1 cellular context compared by ENCODE assay signal in the genomic region with DNA sequence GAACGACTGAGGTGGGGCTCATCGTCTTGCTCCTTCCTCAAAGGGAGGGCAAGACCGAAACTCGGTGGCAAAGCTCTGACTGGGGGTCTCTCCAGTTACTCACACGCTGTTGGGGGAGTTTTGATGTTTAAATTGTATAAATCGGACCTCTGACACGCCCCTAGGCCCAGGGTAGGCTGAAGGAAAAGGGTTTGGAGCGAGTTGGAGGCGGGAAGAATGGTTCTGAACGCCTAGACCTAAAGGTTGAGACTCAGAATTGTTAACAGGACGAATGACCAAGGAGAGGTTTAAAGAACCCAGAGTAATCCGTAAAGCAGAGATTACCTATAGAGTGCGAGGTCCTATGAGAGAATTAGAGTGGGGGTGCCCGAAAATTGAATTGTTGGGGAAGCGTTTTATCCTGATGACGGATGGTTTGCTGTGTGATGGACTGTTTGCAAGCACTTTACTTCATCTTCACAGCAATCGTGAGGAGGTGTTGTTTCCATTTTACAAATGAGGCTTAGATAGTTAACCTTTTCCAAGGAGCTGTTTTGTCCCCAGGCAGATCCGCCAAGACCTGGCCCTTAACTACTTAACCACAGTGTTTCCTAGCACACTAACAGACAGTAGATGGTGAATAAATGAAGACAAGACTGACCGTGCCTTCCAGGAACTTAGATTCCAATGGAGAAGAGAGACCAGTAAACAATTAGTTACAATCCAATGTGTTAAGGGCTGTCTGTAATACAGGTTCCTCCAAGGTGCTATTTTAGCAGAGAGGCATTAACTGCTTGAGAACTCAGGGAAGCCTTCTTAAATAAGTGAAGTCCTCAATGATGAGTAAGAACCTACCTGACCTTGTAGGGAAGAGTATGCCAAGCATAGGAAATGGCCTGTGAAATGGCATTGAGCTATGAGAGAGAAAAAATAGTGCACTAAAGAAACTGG.
A peak's percentile ranks its signal among the peaks of the same experiment; 100 is the strongest.
TF ChIP-seq lines count a peak whose summit lies in the region.

No MANE protein-coding gene starts in this region.

TF ChIP-seq in HepG2, 621 proteins besides CTCF, POLR2A, EP300 and RAD21 (continued from another document):
- TF ChIP-seq, protein P1, sequence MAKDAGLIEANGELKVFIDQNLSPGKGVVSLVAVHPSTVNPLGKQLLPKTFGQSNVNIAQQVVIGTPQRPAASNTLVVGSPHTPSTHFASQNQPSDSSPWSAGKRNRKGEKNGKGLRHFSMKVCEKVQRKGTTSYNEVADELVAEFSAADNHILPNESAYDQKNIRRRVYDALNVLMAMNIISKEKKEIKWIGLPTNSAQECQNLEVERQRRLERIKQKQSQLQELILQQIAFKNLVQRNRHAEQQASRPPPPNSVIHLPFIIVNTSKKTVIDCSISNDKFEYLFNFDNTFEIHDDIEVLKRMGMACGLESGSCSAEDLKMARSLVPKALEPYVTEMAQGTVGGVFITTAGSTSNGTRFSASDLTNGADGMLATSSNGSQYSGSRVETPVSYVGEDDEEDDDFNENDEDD (CRISPR knock-in tag; IDR thresholded peaks at IDR 0.05; ENCODE audit: borderline replicate concordance) = no peak
- peak; percentile 74; the same call in 1 of the 2 replicates for TF ChIP-seq MED13 (CRISPR knock-in tag; IDR thresholded peaks at IDR 0.05)
- TF ChIP-seq ZNF530 (CRISPR knock-in tag; IDR thresholded peaks at IDR 0.05; ENCODE audit: low read depth) = 0 out of 2 replicates have a peak, but pooled peaks have one; percentile 2
- no peak for TF ChIP-seq SYNCRIP (IDR thresholded peaks at IDR 0.05; ENCODE audit: insufficient read depth, low read depth, low read length)
- TF ChIP-seq, protein P2, sequence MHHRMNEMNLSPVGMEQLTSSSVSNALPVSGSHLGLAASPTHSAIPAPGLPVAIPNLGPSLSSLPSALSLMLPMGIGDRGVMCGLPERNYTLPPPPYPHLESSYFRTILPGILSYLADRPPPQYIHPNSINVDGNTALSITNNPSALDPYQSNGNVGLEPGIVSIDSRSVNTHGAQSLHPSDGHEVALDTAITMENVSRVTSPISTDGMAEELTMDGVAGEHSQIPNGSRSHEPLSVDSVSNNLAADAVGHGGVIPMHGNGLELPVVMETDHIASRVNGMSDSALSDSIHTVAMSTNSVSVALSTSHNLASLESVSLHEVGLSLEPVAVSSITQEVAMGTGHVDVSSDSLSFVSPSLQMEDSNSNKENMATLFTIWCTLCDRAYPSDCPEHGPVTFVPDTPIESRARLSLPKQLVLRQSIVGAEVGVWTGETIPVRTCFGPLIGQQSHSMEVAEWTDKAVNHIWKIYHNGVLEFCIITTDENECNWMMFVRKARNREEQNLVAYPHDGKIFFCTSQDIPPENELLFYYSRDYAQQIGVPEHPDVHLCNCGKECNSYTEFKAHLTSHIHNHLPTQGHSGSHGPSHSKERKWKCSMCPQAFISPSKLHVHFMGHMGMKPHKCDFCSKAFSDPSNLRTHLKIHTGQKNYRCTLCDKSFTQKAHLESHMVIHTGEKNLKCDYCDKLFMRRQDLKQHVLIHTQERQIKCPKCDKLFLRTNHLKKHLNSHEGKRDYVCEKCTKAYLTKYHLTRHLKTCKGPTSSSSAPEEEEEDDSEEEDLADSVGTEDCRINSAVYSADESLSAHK (CRISPR knock-in tag; IDR thresholded peaks at IDR 0.05; ENCODE audit: borderline replicate concordance) = no peak
- TF ChIP-seq TEAD2 (CRISPR knock-in tag; IDR thresholded peaks at IDR 0.05) = 0 out of 2 replicates have a peak, but pooled peaks have one; percentile 22
- TF ChIP-seq RFXAP (CRISPR knock-in tag; IDR thresholded peaks at IDR 0.05; ENCODE audit: borderline replicate concordance) = no peak
- TF ChIP-seq ZNF44 (CRISPR knock-in tag; IDR thresholded peaks at IDR 0.05) = no peak
- TF ChIP-seq, protein P3, sequence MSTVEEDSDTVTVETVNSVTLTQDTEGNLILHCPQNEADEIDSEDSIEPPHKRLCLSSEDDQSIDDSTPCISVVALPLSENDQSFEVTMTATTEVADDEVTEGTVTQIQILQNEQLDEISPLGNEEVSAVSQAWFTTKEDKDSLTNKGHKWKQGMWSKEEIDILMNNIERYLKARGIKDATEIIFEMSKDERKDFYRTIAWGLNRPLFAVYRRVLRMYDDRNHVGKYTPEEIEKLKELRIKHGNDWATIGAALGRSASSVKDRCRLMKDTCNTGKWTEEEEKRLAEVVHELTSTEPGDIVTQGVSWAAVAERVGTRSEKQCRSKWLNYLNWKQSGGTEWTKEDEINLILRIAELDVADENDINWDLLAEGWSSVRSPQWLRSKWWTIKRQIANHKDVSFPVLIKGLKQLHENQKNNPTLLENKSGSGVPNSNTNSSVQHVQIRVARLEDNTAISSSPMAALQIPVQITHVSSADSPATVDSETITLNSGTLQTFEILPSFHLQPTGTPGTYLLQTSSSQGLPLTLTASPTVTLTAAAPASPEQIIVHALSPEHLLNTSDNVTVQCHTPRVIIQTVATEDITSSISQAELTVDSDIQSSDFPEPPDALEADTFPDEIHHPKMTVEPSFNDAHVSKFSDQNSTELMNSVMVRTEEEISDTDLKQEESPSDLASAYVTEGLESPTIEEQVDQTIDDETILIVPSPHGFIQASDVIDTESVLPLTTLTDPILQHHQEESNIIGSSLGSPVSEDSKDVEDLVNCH (CRISPR knock-in tag; IDR thresholded peaks at IDR 0.05) = 0 out of 2 replicates have a peak, but pooled peaks have one; percentile 15
- TF ChIP-seq, protein P4, sequence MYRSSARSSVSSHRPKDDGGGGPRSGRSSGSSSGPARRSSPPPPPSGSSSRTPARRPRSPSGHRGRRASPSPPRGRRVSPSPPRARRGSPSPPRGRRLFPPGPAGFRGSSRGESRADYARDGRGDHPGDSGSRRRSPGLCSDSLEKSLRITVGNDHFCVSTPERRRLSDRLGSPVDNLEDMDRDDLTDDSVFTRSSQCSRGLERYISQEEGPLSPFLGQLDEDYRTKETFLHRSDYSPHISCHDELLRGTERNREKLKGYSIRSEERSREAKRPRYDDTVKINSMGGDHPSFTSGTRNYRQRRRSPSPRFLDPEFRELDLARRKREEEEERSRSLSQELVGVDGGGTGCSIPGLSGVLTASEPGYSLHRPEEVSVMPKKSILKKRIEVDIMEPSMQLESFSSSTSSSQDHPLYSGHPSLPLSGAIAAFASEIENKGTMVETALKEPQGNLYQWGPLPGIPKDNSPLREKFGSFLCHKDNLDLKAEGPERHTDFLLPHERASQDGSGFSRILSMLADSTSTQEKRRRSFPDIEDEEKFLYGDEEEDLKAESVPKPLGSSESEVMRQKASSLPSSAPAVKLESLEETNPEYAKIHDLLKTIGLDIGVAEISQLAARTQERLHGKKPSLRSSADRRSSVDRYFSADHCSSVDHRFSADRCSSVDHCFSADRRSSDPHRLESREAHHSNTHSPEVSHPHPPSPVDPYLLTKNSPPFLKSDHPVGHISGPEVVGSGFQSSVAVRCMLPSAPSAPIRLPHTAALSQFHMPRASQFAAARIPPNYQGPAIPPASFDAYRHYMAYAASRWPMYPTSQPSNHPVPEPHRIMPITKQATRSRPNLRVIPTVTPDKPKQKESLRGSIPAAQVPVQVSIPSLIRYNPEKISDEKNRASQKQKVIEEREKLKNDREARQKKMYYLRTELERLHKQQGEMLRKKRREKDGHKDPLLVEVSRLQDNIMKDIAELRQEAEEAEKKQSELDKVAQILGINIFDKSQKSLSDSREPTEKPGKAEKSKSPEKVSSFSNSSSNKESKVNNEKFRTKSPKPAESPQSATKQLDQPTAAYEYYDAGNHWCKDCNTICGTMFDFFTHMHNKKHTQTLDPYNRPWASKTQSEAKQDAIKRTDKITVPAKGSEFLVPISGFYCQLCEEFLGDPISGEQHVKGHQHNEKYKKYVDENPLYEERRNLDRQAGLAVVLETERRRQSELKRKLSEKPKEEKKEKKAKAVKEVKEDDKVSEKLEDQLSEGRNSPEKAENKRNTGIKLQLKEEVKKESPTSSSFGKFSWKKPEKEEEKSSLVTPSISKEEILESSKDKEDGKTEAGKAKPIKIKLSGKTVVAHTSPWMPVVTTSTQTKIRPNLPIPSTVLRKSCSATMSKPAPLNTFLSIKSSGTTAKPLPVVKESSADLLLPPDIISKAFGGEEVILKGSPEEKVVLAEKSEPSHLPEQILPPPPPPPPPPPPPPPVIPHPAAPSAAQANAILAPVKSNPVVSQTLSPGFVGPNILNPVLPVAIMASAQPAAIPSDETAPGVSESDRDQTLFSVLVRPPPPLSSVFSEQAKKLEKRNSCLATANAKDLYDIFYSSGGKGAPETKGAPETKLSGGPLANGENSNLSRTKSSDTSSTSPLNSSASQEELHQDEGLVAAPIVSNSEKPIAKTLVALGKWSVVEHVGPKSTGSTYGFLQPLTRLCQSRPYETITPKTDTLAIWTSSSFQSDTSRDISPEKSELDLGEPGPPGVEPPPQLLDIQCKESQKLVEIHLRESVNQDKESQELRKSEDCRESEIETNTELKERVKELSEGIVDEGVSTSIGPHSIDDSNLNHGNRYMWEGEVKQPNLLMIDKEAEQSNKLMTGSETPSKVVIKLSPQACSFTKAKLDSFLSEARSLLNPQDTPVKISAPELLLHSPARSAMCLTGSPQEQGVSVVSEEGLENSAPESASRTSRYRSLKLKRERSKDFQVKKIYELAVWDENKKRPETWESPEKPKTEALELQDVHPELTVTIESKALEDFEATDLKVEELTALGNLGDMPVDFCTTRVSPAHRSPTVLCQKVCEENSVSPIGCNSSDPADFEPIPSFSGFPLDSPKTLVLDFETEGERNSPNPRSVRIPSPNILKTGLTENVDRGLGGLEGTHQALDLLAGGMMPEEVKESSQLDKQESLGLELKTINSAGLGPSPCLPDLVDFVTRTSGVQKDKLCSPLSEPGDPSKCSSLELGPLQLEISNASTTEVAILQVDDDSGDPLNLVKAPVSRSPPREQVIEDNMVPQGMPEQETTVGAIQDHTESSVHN (CRISPR knock-in tag; IDR thresholded peaks at IDR 0.05) = 0 out of 2 replicates have a peak, but pooled peaks have one; percentile 2
- TF ChIP-seq ZBTB7A (CRISPR knock-in tag; IDR thresholded peaks at IDR 0.05) = no peak
- TF ChIP-seq WIZ (CRISPR knock-in tag; IDR thresholded peaks at IDR 0.05) = 0 out of 2 replicates have a peak, but pooled peaks have one; percentile 35
- TF ChIP-seq PAF1 (CRISPR knock-in tag; IDR thresholded peaks at IDR 0.05) = no peak
- no peak for TF ChIP-seq NRL (CRISPR knock-in tag; IDR thresholded peaks at IDR 0.05; ENCODE audit: borderline replicate concordance)
- no peak for TF ChIP-seq ELF3 (CRISPR knock-in tag; IDR thresholded peaks at IDR 0.05)
- TF ChIP-seq, protein P5, sequence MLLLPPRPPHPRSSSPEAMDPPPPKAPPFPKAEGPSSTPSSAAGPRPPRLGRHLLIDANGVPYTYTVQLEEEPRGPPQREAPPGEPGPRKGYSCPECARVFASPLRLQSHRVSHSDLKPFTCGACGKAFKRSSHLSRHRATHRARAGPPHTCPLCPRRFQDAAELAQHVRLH (CRISPR knock-in tag; IDR thresholded peaks at IDR 0.05; ENCODE audit: borderline replicate concordance, low read depth) = no peak
- TF ChIP-seq ATF6 (CRISPR knock-in tag; conservative IDR thresholded peaks at IDR 0.05) = no peak
- no peak for TF ChIP-seq KAT2B (IDR thresholded peaks at IDR 0.05; ENCODE audit: borderline replicate concordance, low read depth, low read length)
- no peak for TF ChIP-seq ZNF737 (CRISPR knock-in tag; IDR thresholded peaks at IDR 0.05; ENCODE audit: borderline replicate concordance)
- no peak for TF ChIP-seq POLR2G (IDR thresholded peaks at IDR 0.05; ENCODE audit: low read depth, low read length)
- TF ChIP-seq CBFB (CRISPR knock-in tag; IDR thresholded peaks at IDR 0.05) = no peak
- TF ChIP-seq ESRRA (CRISPR knock-in tag; IDR thresholded peaks at IDR 0.05; ENCODE audit: low read depth) = no peak
- TF ChIP-seq ZNF33B (CRISPR knock-in tag; IDR thresholded peaks at IDR 0.05) = no peak
- TF ChIP-seq TRIM24 (CRISPR knock-in tag; IDR thresholded peaks at IDR 0.05) = no peak
- no peak for TF ChIP-seq HCFC1 (IDR thresholded peaks at IDR 0.05; ENCODE audit: low read depth, low read length)
- TF ChIP-seq ZNF234 (CRISPR knock-in tag; conservative IDR thresholded peaks at IDR 0.05) = 0 out of 2 replicates have a peak, but pooled peaks have one; percentile 53
- no peak for TF ChIP-seq ZSCAN25 (CRISPR knock-in tag; IDR thresholded peaks at IDR 0.05)
